In the genomic region with DNA sequence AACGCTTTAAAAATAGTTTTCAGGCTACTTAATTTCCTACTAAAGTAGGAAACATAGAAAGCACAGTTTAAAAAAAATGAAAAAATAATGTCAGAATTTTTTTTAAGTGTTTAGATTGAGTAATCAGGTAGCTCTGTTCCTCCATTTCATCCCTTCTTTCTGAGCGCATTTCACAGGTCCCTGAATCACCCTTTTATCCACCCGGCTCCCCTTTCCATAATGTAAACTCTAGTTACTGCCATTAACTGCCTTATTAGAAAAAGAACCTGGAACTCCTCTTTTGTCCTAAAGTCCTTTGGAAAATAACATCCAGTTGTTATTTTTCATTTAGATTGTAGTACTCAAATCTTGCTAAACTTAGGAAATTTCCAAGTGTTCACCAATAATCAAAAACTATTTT, we compare ENCODE assay signal across 1 cellular context.
TF ChIP-seq lines count a peak whose summit lies in the region.

No MANE protein-coding gene starts in this region.

TF ChIP-seq in GM12878, 131 proteins besides CTCF, POLR2A, EP300 and RAD21 (continued from another document):
- TF ChIP-seq KLF5 (IDR thresholded peaks at IDR 0.05; ENCODE audit: partially characterized antibody) (no peak), SMAD5 (IDR thresholded peaks at IDR 0.05; ENCODE audit: low read depth) (no peak), POLR2AphosphoS5 (IDR thresholded peaks at IDR 0.05; ENCODE audit: low read length) (no peak), IKZF2 (IDR thresholded peaks at IDR 0.05) (no peak)
